27 cellular contexts compared by ENCODE assay signal in the genomic region with DNA sequence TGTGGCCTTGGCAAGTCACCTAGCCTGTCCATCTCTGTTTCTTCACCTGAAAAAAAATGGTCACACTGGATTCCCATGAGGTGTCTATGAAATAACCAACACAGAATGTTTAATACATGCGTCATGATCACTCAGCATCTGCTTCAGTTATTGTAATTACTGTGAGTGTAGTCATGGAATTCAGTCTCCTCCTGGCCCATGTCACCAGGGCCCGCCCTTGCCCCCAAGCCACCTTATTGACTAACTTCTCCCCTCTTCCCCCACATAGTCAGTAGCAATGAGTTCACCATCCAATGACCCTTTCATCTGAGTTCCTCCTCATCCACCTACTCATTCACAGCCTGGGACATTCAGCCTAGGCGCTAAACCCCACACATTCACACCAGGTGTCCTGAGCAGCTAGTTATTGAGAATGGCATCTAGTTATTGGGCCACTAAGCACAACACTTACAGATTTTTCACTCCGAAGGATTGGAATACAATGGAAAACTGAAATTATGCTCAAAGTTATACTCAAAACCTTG. TPM values are rescaled to one million over a fixed set of nuclear protein-coding genes. Genes with fewer than 3 reads are reported as not detected.
A peak's percentile ranks its signal among the peaks of the same experiment; 100 is the strongest.
DNase-seq lines count a peak whose midpoint lies in the region; ATAC-seq and TF ChIP-seq lines count a peak whose summit lies in the region.
"Had no signal": no experiment of that assay in that cellular context is flagged by ENCODE, and none has a peak within 500 bp of the region (broad histone marks: within the 10 kb centered on the region; RNA-seq: fewer than 3 reads in every experiment).

No MANE protein-coding gene starts in this region.

- DNase-seq in stimulated activated naive CD8-positive, alpha-beta T cell treated with anti-CD3 and anti-CD28 coated beads, Interleukin-15, amount 100 ng/mL, for 72 hours = no peak
- peak; percentile 7 for DNase-seq in HT1080 (ENCODE audit: low read depth)
- DNase-seq in coronary artery (ENCODE audit: low spot score) = peak; percentile 49
- peak; percentile 36 for DNase-seq in osteocyte (ENCODE audit: extremely low spot score, unreplicated experiment)
- no peak for DNase-seq in activated CD4-positive, alpha-beta T cell treated with anti-CD3 and anti-CD28 coated beads, Interleukin-2, amount 10 ng/mL, durations not matched to agents 24 days and 14 days
- no peak for DNase-seq in NCI-H1930 (lab: John Stamatoyannopoulos, UW)
- DNase-seq in HCEC 1CT = no peak
- DNase-seq: C1 segment of cervical spinal cord; CD4-positive, alpha-beta memory T cell; COR-L47; Karpas-422; NCI-H1092 treated with DMSO at 0.1 percent for 48 hours; NCI-H1436; NCI-H187; NCI-H2171 treated with DMSO at 0.1 percent for 48 hours; NCI-H345; NCI-H524; NCI-H774; SHP77 had no signal

- no peaks in the 10 kb centered on the region for H3K9me3 Mint-ChIP-seq in stimulated activated naive CD8-positive, alpha-beta T cell treated with anti-CD3 and anti-CD28 coated beads, Interleukin-15, Interleukin-2, amounts not matched to agents 100 ng/mL and 50 ng/mL, for 24 hours
- no peaks in the 10 kb centered on the region for H3K9me3 Mint-ChIP-seq in stimulated activated naive CD8-positive, alpha-beta T cell treated with anti-CD3 and anti-CD28 coated beads, Interleukin-15, amount 100 ng/mL, for 72 hours
- H3K9me3 Mint-ChIP-seq in osteocyte (ENCODE audit: unreplicated experiment) = peaks cover 4% of the 10 kb centered on the region
- no peaks in the 10 kb centered on the region for H3K9me3 Mint-ChIP-seq in activated CD4-positive, alpha-beta T cell treated with anti-CD3 and anti-CD28 coated beads, Interleukin-2, amount 10 ng/mL, durations not matched to agents 24 days and 14 days
- H3K9me3 Mint-ChIP-seq: CD4-positive, alpha-beta memory T cell had no signal

- intact Hi-C loops in activated CD4-positive, alpha-beta T cell treated with anti-CD3 and anti-CD28 coated beads, Interleukin-2, amount 10 ng/mL, durations not matched to agents 24 days and 14 days (cut with micrococcal nuclease) = no loop called here

- H3K36me3 Mint-ChIP-seq in stimulated activated naive CD8-positive, alpha-beta T cell treated with anti-CD3 and anti-CD28 coated beads, Interleukin-15, Interleukin-2, amounts not matched to agents 100 ng/mL and 50 ng/mL, for 24 hours (ENCODE audit: low read depth) = no peaks in the 10 kb centered on the region
- H3K36me3 Mint-ChIP-seq in osteocyte (ENCODE audit: unreplicated experiment) = no peaks in the 10 kb centered on the region
- no peaks in the 10 kb centered on the region for H3K36me3 Mint-ChIP-seq in activated CD4-positive, alpha-beta T cell treated with anti-CD3 and anti-CD28 coated beads, Interleukin-2, amount 10 ng/mL, durations not matched to agents 24 days and 14 days (ENCODE audit: low read depth)
- H3K36me3 Mint-ChIP-seq: CD4-positive, alpha-beta memory T cell had no signal

- H3K27ac ChIP-seq in coronary artery = no peak overlapping the region
- H3K27ac ChIP-seq: HL-60, PC-9, RWPE1 had no signal

- H3K4me3 ChIP-seq in coronary artery = no peak overlapping the region
- H3K4me3 ChIP-seq: PC-9 had no signal

- H3K4me1 Mint-ChIP-seq in stimulated activated naive CD8-positive, alpha-beta T cell treated with anti-CD3 and anti-CD28 coated beads, Interleukin-15, Interleukin-2, amounts not matched to agents 100 ng/mL and 50 ng/mL, for 24 hours (ENCODE audit: low read depth) = no peaks in the 10 kb centered on the region
- H3K4me1 Mint-ChIP-seq in stimulated activated naive CD8-positive, alpha-beta T cell treated with anti-CD3 and anti-CD28 coated beads, Interleukin-15, amount 100 ng/mL, for 72 hours = peaks cover 8% of the 10 kb centered on the region
- no peaks in the 10 kb centered on the region for H3K4me1 Mint-ChIP-seq in osteocyte (ENCODE audit: unreplicated experiment)
- H3K4me1 Mint-ChIP-seq in activated CD4-positive, alpha-beta T cell treated with anti-CD3 and anti-CD28 coated beads, Interleukin-2, amount 10 ng/mL, durations not matched to agents 24 days and 14 days = peaks cover 3% of the 10 kb centered on the region
- H3K4me1 Mint-ChIP-seq: CD4-positive, alpha-beta memory T cell had no signal

- peak overlapping the region; percentile 26 for H3K27ac Mint-ChIP-seq in stimulated activated naive CD8-positive, alpha-beta T cell treated with anti-CD3 and anti-CD28 coated beads, Interleukin-15, Interleukin-2, amounts not matched to agents 100 ng/mL and 50 ng/mL, for 24 hours
- no peak overlapping the region for H3K27ac Mint-ChIP-seq in stimulated activated naive CD8-positive, alpha-beta T cell treated with anti-CD3 and anti-CD28 coated beads, Interleukin-15, amount 100 ng/mL, for 72 hours
- H3K27ac Mint-ChIP-seq in osteocyte (ENCODE audit: unreplicated experiment) = no peak overlapping the region
- H3K27ac Mint-ChIP-seq in activated CD4-positive, alpha-beta T cell treated with anti-CD3 and anti-CD28 coated beads, Interleukin-2, amount 10 ng/mL, durations not matched to agents 24 days and 14 days = no peak overlapping the region
- H3K27ac Mint-ChIP-seq: CD4-positive, alpha-beta memory T cell had no signal

- H3K4me3 Mint-ChIP-seq in stimulated activated naive CD8-positive, alpha-beta T cell treated with anti-CD3 and anti-CD28 coated beads, Interleukin-15, Interleukin-2, amounts not matched to agents 100 ng/mL and 50 ng/mL, for 24 hours = no peak overlapping the region
- no peak overlapping the region for H3K4me3 Mint-ChIP-seq in stimulated activated naive CD8-positive, alpha-beta T cell treated with anti-CD3 and anti-CD28 coated beads, Interleukin-15, amount 100 ng/mL, for 72 hours
- no peak overlapping the region for H3K4me3 Mint-ChIP-seq in osteocyte (ENCODE audit: unreplicated experiment)
- no peak overlapping the region for H3K4me3 Mint-ChIP-seq in activated CD4-positive, alpha-beta T cell treated with anti-CD3 and anti-CD28 coated beads, Interleukin-2, amount 10 ng/mL, durations not matched to agents 24 days and 14 days
- H3K4me3 Mint-ChIP-seq: CD4-positive, alpha-beta memory T cell had no signal

- TF ChIP-seq CTCF in coronary artery (IDR thresholded peaks at IDR 0.05) (no peak), osteocyte (IDR thresholded peaks at IDR 0.05) (no peak)

- H3K27me3 Mint-ChIP-seq in stimulated activated naive CD8-positive, alpha-beta T cell treated with anti-CD3 and anti-CD28 coated beads, Interleukin-15, Interleukin-2, amounts not matched to agents 100 ng/mL and 50 ng/mL, for 24 hours = peaks cover 13% of the 10 kb centered on the region
- peaks cover 16% of the 10 kb centered on the region for H3K27me3 Mint-ChIP-seq in stimulated activated naive CD8-positive, alpha-beta T cell treated with anti-CD3 and anti-CD28 coated beads, Interleukin-15, amount 100 ng/mL, for 72 hours
- peaks cover 10% of the 10 kb centered on the region for H3K27me3 Mint-ChIP-seq in osteocyte (ENCODE audit: unreplicated experiment)
- H3K27me3 Mint-ChIP-seq in activated CD4-positive, alpha-beta T cell treated with anti-CD3 and anti-CD28 coated beads, Interleukin-2, amount 10 ng/mL, durations not matched to agents 24 days and 14 days = peaks cover 31% of the 10 kb centered on the region

- ATAC-seq in stimulated activated naive CD8-positive, alpha-beta T cell treated with anti-CD3 and anti-CD28 coated beads, Interleukin-15, amount 100 ng/mL, for 72 hours = no peak
- ATAC-seq: HCT116, HepG2 had no signal

RNA-seq across cellular contexts. Expression of a gene that starts 15.6 kb away (rescaled TPM):
- total RNA-seq in HT1080 (2014; rRNA removed; shearing (Covaris generic)) = not detected in 2 replicates
- polyA plus RNA-seq in HT1080 (2015; cell fraction: cytosol; rRNA removed) = not detected in 2 replicates
- polyA plus RNA-seq in HT1080 (2015; cell fraction: nucleus; rRNA removed) = not detected in 2 replicates
- not detected in 2 replicates for total RNA-seq in osteocyte
- not detected in 2 replicates for total RNA-seq in activated CD4-positive, alpha-beta T cell treated with anti-CD3 and anti-CD28 coated beads, Interleukin-2, amount 10 ng/mL, durations not matched to agents 24 days and 14 days
- total RNA-seq: A172; CD4-positive, alpha-beta memory T cell; HepG2; PC-9 had no signal
- polyA plus RNA-seq: AG04450; CD4-positive, alpha-beta memory T cell; HepG2 had no signal

RNA-seq across cellular contexts. Expression of a gene that starts 27.9 kb away (rescaled TPM):
- 5.0 and 7.1 TPM in 2 replicates for total RNA-seq in HT1080 (2014; rRNA removed; shearing (Covaris generic))
- 6.4 and 8.7 TPM in 2 replicates for polyA plus RNA-seq in HT1080 (2015; cell fraction: cytosol; rRNA removed)
- polyA plus RNA-seq in HT1080 (2015; cell fraction: nucleus; rRNA removed) = 7.3 and 7.5 TPM in 2 replicates
- total RNA-seq in osteocyte = 14.0 and 14.6 TPM in 2 replicates
- 20.1 and 22.1 TPM in 2 replicates for total RNA-seq in activated CD4-positive, alpha-beta T cell treated with anti-CD3 and anti-CD28 coated beads, Interleukin-2, amount 10 ng/mL, durations not matched to agents 24 days and 14 days

Comparison
In these comparisons a context has a peak if more than half of its experiments do, and no peak if none do; other contexts are left out.
1. DNase-seq: peak in HT1080 (single experiment), coronary artery (single experiment) and osteocyte (single experiment); none in stimulated activated naive CD8-positive, alpha-beta T cell treated with anti-CD3 and anti-CD28 coated beads, Interleukin-15, amount 100 ng/mL, for 72 hours (0 of 2), activated CD4-positive, alpha-beta T cell treated with anti-CD3 and anti-CD28 coated beads, Interleukin-2, amount 10 ng/mL, durations not matched to agents 24 days and 14 days (single experiment), NCI-H1930 (0 of 2) and HCEC 1CT (single experiment).